Comparison of ENCODE assay signal across 11 cellular contexts in genomic region chr1:95029532-95029931, GRCh38.
"Had no signal": no experiment of that assay in that cellular context is flagged by ENCODE, and none has a peak within 500 bp of the region (broad histone marks: within the 10 kb centered on the region; RNA-seq: fewer than 3 reads in every experiment).

No MANE protein-coding gene starts in this region.

- H3K4me3 ChIP-seq: GM23248, GM23338, HAP-1 had no signal

- DNase-seq: GM23248, GOT3, H7, H9, HCEC 1CT, HFFc6 had no signal

- H3K9ac ChIP-seq: GM23248 had no signal

- H3K27ac ChIP-seq: GM23248 had no signal

- ATAC-seq: GM23338, HCT116 had no signal

- H3K4me1 ChIP-seq: HAP-1 had no signal

- H2AFZ ChIP-seq: GM23248, GM23338 had no signal

- H3K4me2 ChIP-seq: GM23338 had no signal

- FAIRE-seq: H1, H54 had no signal
